In genomic region chr15:48447058-48447457, GRCh38 we compare ENCODE assay signal across 19 cellular contexts.
"Had no signal": no experiment of that assay in that cellular context is flagged by ENCODE, and none has a peak within 500 bp of the region (broad histone marks: within the 10 kb centered on the region; RNA-seq: fewer than 3 reads in every experiment).

No MANE protein-coding gene starts in this region.

- H3K4me1 Mint-ChIP-seq: activated naive CD4-positive, alpha-beta T cell treated with anti-CD3 and anti-CD28 coated beads, Interleukin-2, amount 10 ng/mL, durations not matched to agents 7 days and 5 days had no signal

- H3K9ac ChIP-seq: parathyroid adenoma had no signal

- H3K4me1 ChIP-seq: body of pancreas, gastrocnemius medialis had no signal

- H3K27me3 ChIP-seq: body of pancreas, gastrocnemius medialis, neutrophil, tibial nerve had no signal

- H3K79me2 ChIP-seq: parathyroid adenoma had no signal

- H3K4me3 Mint-ChIP-seq: activated CD4-positive, alpha-beta memory T cell treated with anti-CD3 and anti-CD28 coated beads for 36 hours; activated naive CD4-positive, alpha-beta T cell treated with anti-CD3 and anti-CD28 coated beads, Interleukin-2, amount 10 ng/mL, durations not matched to agents 7 days and 5 days; natural killer cell treated with Interleukin-12 subunit alpha and Interleukin-12 subunit beta and Interleukin-15 and Interleukin-18, amount 100 ng/mL, for 72 hours had no signal

- H3K4me3 ChIP-seq: body of pancreas, gastrocnemius medialis, tibial nerve had no signal

- H3K36me3 Mint-ChIP-seq: activated CD4-positive, alpha-beta memory T cell treated with anti-CD3 and anti-CD28 coated beads for 36 hours; activated naive CD4-positive, alpha-beta T cell treated with anti-CD3 and anti-CD28 coated beads, Interleukin-2, amount 10 ng/mL, durations not matched to agents 7 days and 5 days; natural killer cell treated with Interleukin-12 subunit alpha and Interleukin-12 subunit beta and Interleukin-15 and Interleukin-18, amount 100 ng/mL, for 72 hours had no signal

- H3K27ac Mint-ChIP-seq: activated CD4-positive, alpha-beta memory T cell treated with anti-CD3 and anti-CD28 coated beads for 36 hours; activated naive CD4-positive, alpha-beta T cell treated with anti-CD3 and anti-CD28 coated beads, Interleukin-2, amount 10 ng/mL, durations not matched to agents 7 days and 5 days; natural killer cell treated with Interleukin-12 subunit alpha and Interleukin-12 subunit beta and Interleukin-15 and Interleukin-18, amount 100 ng/mL, for 72 hours had no signal

- H3K27ac ChIP-seq: body of pancreas, gastrocnemius medialis, neutrophil, parathyroid adenoma had no signal

- H3K9me3 Mint-ChIP-seq: activated CD4-positive, alpha-beta memory T cell treated with anti-CD3 and anti-CD28 coated beads for 36 hours; activated naive CD4-positive, alpha-beta T cell treated with anti-CD3 and anti-CD28 coated beads, Interleukin-2, amount 10 ng/mL, durations not matched to agents 7 days and 5 days; natural killer cell treated with Interleukin-12 subunit alpha and Interleukin-12 subunit beta and Interleukin-15 and Interleukin-18, amount 100 ng/mL, for 72 hours had no signal

- H3K36me3 ChIP-seq: gastrocnemius medialis had no signal

- H2AFZ ChIP-seq: parathyroid adenoma had no signal

- ATAC-seq: body of pancreas; gastrocnemius medialis; left ventricle myocardium superior; natural killer cell treated with Interleukin-12 subunit alpha and Interleukin-12 subunit beta and Interleukin-15 and Interleukin-18, amount 100 ng/mL, for 72 hours; right cardiac atrium; stimulated activated naive CD8-positive, alpha-beta T cell treated with anti-CD3 and anti-CD28 coated beads, Interleukin-15, Interleukin-2, amounts not matched to agents 100 U/mL and 50 U/mL, for 24 hours had no signal

- H3K27me3 Mint-ChIP-seq: activated naive CD4-positive, alpha-beta T cell treated with anti-CD3 and anti-CD28 coated beads, Interleukin-2, amount 10 ng/mL, durations not matched to agents 7 days and 5 days had no signal

- DNase-seq: activated CD4-positive, alpha-beta memory T cell treated with anti-CD3 and anti-CD28 coated beads for 36 hours; activated CD4-positive, alpha-beta T cell treated with anti-CD3 and anti-CD28 coated beads for 48 hours; activated CD4-positive, CD25-positive, alpha-beta regulatory T cell; activated effector memory CD4-positive, alpha-beta T cell treated with anti-CD3 and anti-CD28 coated beads, Interleukin-2, amount 50 U/mL, for 16 hours; activated naive CD4-positive, alpha-beta T cell treated with anti-CD3 and anti-CD28 coated beads, Interleukin-2, amount 10 ng/mL, durations not matched to agents 7 days and 5 days; body of pancreas; caudate nucleus; effector CD8-positive, alpha-beta T cell; gastrocnemius medialis; hippocampal formation; left ventricle myocardium superior; right cardiac atrium; stimulated activated CD4-positive, alpha-beta T cell treated with anti-CD3 and anti-CD28 coated beads, Interleukin-12 subunit alpha, Interleukin-12 subunit beta, amount 100 ng/mL, for 4 hours; stimulated activated CD4-positive, alpha-beta T cell treated with anti-CD3 and anti-CD28 coated beads, Interleukin-4, amount 100 ng/mL, for 4 hours; stimulated activated naive CD8-positive, alpha-beta T cell treated with anti-CD3 and anti-CD28 coated beads, Interleukin-15, Interleukin-2, amounts not matched to agents 100 U/mL and 50 U/mL, for 24 hours had no signal

- H3K9me3 ChIP-seq: body of pancreas, gastrocnemius medialis, neutrophil, tibial nerve had no signal
